ENCODE assay signal across 9 cellular contexts in genomic region chr3:125212509-125213372, GRCh38. TPM values are rescaled to one million over a fixed set of nuclear protein-coding genes. Genes with fewer than 3 reads are reported as not detected.
A peak's percentile ranks its signal among the peaks of the same experiment; 100 is the strongest.
DNase-seq lines count a peak whose midpoint lies in the region; ATAC-seq and TF ChIP-seq lines count a peak whose summit lies in the region.
"Had no signal": no experiment of that assay in that cellular context is flagged by ENCODE, and none has a peak within 500 bp of the region (broad histone marks: within the 10 kb centered on the region; RNA-seq: fewer than 3 reads in every experiment).

A gene with protein sequence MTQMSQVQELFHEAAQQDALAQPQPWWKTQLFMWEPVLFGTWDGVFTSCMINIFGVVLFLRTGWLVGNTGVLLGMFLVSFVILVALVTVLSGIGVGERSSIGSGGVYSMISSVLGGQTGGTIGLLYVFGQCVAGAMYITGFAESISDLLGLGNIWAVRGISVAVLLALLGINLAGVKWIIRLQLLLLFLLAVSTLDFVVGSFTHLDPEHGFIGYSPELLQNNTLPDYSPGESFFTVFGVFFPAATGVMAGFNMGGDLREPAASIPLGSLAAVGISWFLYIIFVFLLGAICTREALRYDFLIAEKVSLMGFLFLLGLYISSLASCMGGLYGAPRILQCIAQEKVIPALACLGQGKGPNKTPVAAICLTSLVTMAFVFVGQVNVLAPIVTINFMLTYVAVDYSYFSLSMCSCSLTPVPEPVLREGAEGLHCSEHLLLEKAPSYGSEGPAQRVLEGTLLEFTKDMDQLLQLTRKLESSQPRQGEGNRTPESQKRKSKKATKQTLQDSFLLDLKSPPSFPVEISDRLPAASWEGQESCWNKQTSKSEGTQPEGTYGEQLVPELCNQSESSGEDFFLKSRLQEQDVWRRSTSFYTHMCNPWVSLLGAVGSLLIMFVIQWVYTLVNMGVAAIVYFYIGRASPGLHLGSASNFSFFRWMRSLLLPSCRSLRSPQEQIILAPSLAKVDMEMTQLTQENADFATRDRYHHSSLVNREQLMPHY (minus strand): TSS chr3:125212748. CDS start chr3:125211349, 1,399 bp downstream.

- no peak for ATAC-seq in HG03039 (IDR thresholded peaks at IDR 0.05; ENCODE audit: unreplicated experiment)
- no peak for ATAC-seq in GM21526 (IDR thresholded peaks at IDR 0.05; ENCODE audit: low FRiP score, unreplicated experiment)

- DNase-seq in ELF-1 (ENCODE audit: low read depth, low spot score) (peak; percentile 25), NCI-H69 (lab: John Stamatoyannopoulos, UW) (peak; percentile 18), fibroblast of villous mesenchyme (ENCODE audit: low read depth) (no peak), ovary (no peak), superior temporal gyrus (ENCODE audit: extremely low spot score) (no peak), D341Med (ENCODE audit: low spot score) (no peak)

- H3K27ac ChIP-seq in ovary: no peak within 1 kb of the TSS

- WGBS in ovary, 3 donors: 10 to 31% (median 14%) methylated on average over 23 to 55 of the region's 55 CpGs

- no peak for TF ChIP-seq POLR2A in ovary (IDR thresholded peaks at IDR 0.05)

- peak within 1 kb of the TSS; percentile 54 for H3K4me3 ChIP-seq in fibroblast of villous mesenchyme (ENCODE audit: low read depth, low read length)
- peak within 1 kb of the TSS; percentile 32 for H3K4me3 ChIP-seq in ovary

- H3K4me1 ChIP-seq in ovary (ENCODE audit: insufficient read depth): peaks cover 5% of the 10 kb centered on the region

- H3K36me3 ChIP-seq in ovary: no peaks in the 10 kb centered on the region

- intact Hi-C loops in ovary (cut with DNase I): no loop called here

- H3K27me3 ChIP-seq in ovary: no peaks in the 10 kb centered on the region

- no peaks in the 10 kb centered on the region for H3K9me3 ChIP-seq in ovary

- TF ChIP-seq CTCF in fibroblast of villous mesenchyme (IDR thresholded peaks at IDR 0.05; ENCODE audit: insufficient read depth, low read depth, low read length) (no peak), ovary (IDR thresholded peaks at IDR 0.05) (no peak)

- TF ChIP-seq EP300 in ovary (IDR thresholded peaks at IDR 0.05): no peak

RNA-seq across cellular contexts. Expression of the gene that starts here (rescaled TPM):
- total RNA-seq in fibroblast of villous mesenchyme (33.2 and 37.6 TPM in 2 replicates), ovary (10 to 100 TPM in 1 of 7 donors, 1 to 10 TPM in 3, under 1 TPM in 3; 0.28 to 11.5 (median 1.5) TPM)
- polyA plus RNA-seq in ovary: 10 to 100 TPM in 1 of 2 donors, under 1 TPM in 1; 0.57 to 11.0 TPM
- total RNA-seq: mononuclear cell had no signal

Comparison
In these comparisons a context has a peak if more than half of its experiments do, and no peak if none do; other contexts are left out.
1. DNase-seq: peak in ELF-1 (single experiment) and NCI-H69 (single experiment); none in fibroblast of villous mesenchyme (single experiment), ovary (0 of 5), superior temporal gyrus (single experiment) and D341Med (single experiment).